In the genomic region with DNA sequence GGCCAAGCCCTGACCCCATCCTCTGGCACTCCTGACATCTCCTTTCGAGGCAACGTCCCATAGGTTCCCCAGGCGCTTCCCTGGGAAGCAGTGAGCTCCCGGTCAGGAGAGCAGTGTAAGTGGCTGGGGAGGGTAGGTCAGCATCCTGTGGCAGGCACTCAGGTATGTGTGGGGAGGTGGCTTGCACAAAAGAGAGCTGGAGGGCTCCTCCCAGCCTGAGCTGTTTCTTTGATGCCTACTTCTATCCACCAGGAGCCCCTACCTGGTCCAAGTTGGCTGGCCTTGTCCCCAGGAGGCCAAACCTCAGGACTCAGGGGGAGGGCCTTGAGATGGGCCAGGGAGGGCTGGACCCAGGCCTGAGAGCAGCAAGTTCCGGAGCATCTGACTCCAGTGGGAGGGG, we compare ENCODE assay signal across 1 cellular context.
TF ChIP-seq lines count a peak whose summit lies in the region.

No MANE protein-coding gene starts in this region.

TF ChIP-seq in GM23338, 12 proteins besides CTCF, POLR2A, EP300 and RAD21 (continued from another document):
- TF ChIP-seq, protein P1, sequence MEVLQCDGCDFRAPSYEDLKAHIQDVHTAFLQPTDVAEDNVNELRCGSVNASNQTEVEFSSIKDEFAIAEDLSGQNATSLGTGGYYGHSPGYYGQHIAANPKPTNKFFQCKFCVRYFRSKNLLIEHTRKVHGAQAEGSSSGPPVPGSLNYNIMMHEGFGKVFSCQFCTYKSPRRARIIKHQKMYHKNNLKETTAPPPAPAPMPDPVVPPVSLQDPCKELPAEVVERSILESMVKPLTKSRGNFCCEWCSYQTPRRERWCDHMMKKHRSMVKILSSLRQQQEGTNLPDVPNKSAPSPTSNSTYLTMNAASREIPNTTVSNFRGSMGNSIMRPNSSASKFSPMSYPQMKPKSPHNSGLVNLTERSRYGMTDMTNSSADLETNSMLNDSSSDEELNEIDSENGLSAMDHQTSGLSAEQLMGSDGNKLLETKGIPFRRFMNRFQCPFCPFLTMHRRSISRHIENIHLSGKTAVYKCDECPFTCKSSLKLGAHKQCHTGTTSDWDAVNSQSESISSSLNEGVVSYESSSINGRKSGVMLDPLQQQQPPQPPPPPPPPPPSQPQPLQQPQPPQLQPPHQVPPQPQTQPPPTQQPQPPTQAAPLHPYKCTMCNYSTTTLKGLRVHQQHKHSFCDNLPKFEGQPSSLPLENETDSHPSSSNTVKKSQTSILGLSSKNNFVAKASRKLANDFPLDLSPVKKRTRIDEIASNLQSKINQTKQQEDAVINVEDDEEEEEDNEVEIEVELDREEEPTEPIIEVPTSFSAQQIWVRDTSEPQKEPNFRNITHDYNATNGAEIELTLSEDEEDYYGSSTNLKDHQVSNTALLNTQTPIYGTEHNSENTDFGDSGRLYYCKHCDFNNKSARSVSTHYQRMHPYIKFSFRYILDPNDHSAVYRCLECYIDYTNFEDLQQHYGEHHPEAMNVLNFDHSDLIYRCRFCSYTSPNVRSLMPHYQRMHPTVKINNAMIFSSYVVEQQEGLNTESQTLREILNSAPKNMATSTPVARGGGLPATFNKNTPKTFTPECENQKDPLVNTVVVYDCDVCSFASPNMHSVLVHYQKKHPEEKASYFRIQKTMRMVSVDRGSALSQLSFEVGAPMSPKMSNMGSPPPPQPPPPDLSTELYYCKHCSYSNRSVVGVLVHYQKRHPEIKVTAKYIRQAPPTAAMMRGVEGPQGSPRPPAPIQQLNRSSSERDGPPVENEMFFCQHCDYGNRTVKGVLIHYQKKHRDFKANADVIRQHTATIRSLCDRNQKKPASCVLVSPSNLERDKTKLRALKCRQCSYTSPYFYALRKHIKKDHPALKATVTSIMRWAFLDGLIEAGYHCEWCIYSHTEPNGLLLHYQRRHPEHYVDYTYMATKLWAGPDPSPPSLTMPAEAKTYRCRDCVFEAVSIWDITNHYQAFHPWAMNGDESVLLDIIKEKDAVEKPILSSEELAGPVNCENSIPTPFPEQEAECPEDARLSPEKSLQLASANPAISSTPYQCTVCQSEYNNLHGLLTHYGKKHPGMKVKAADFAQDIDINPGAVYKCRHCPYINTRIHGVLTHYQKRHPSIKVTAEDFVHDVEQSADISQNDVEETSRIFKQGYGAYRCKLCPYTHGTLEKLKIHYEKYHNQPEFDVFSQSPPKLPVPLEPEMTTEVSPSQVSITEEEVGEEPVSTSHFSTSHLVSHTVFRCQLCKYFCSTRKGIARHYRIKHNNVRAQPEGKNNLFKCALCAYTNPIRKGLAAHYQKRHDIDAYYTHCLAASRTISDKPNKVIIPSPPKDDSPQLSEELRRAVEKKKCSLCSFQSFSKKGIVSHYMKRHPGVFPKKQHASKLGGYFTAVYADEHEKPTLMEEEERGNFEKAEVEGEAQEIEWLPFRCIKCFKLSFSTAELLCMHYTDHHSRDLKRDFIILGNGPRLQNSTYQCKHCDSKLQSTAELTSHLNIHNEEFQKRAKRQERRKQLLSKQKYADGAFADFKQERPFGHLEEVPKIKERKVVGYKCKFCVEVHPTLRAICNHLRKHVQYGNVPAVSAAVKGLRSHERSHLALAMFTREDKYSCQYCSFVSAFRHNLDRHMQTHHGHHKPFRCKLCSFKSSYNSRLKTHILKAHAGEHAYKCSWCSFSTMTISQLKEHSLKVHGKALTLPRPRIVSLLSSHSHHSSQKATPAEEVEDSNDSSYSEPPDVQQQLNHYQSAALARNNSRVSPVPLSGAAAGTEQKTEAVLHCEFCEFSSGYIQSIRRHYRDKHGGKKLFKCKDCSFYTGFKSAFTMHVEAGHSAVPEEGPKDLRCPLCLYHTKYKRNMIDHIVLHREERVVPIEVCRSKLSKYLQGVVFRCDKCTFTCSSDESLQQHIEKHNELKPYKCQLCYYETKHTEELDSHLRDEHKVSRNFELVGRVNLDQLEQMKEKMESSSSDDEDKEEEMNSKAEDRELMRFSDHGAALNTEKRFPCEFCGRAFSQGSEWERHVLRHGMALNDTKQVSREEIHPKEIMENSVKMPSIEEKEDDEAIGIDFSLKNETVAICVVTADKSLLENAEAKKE (CRISPR knock-in tag; IDR thresholded peaks at IDR 0.05) = no peak
- no peak for TF ChIP-seq ZNF114 (CRISPR knock-in tag; IDR thresholded peaks at IDR 0.05)
- TF ChIP-seq ZNF331 (CRISPR knock-in tag; IDR thresholded peaks at IDR 0.05; ENCODE audit: low read depth) = no peak
- no peak for TF ChIP-seq EZH2phosphoT487 (IDR thresholded peaks at IDR 0.05; ENCODE audit: unreplicated experiment)
- TF ChIP-seq POLR2AphosphoS5 (IDR thresholded peaks at IDR 0.05; ENCODE audit: low read depth) = no peak
- TF ChIP-seq JUNB (IDR thresholded peaks at IDR 0.05; ENCODE audit: unreplicated experiment) = no peak
